ENCODE assay signal across 19 cellular contexts in the genomic region with DNA sequence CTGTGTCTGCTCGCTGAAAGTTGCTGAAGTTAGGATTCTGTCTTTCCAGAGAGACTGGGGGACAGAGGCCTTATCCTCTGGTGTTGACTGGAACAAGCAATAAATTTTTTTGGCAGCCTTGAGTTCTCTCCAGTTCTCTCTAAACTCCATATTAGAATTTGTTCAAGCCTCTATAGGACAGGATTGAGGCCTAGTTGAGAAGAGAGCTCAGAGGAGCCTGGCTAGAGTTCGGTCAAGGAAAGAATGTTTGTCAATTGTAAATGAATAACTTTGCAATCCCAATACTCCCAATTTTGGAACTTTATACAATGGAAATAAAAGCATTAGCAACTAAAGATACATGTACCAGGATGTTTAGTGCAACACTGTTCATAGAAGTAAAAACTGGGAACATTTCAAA. TPM values are rescaled to one million over a fixed set of nuclear protein-coding genes. Genes with fewer than 3 reads are reported as not detected.
A peak's percentile ranks its signal among the peaks of the same experiment; 100 is the strongest.
DNase-seq lines count a peak whose midpoint lies in the region; ATAC-seq, FAIRE-seq and TF ChIP-seq lines count a peak whose summit lies in the region.
"Had no signal": no experiment of that assay in that cellular context is flagged by ENCODE, and none has a peak within 500 bp of the region (broad histone marks: within the 10 kb centered on the region; RNA-seq: fewer than 3 reads in every experiment).

No MANE protein-coding gene starts in this region.

- H3K4me2 ChIP-seq in HepG2 (ENCODE audit: low read depth, low read length) = no peak overlapping the region
- H3K4me2 ChIP-seq: A549 had no signal

- in situ Hi-C loops in HepG2 (cut with HindIII; ENCODE audit: extremely low pct_ligation_motif_present, low pct_unique_long_range_greater_than_20kb) = no loop called here

- H3K9ac ChIP-seq in liver (ENCODE audit: low read depth in 1 of 2, low read length in 2 of 2) (no peak overlapping the region), HepG2 (ENCODE audit: insufficient read depth, low read depth, low read length) (no peak overlapping the region)

- POLR2A ChIA-PET in HepG2 (lab: Yijun Ruan, JAX) = no interaction called here

- WGBS in liver = 63% methylated on average over 2 of the region's 2 CpGs
- 26% methylated on average over 2 of the region's 2 CpGs for WGBS in HepG2 (ENCODE audit: low lambda C conversion rate)
- 52 to 72% (median 53%) methylated on average over 2 of the region's 2 CpGs for WGBS in psoas muscle, 3 donors

- TF ChIP-seq EP300 in HepG2 (IDR thresholded peaks at IDR 0.05; ENCODE audit: low read depth in 2 of 2, low read length in 2 of 2) (no peak), HepG2 (CRISPR knock-in tag; IDR thresholded peaks at IDR 0.05; ENCODE audit: borderline replicate concordance) (no peak)

- H3K36me3 ChIP-seq in liver (ENCODE audit: control insufficient read depth in 4 of 4, insufficient read depth in 3 of 4, low read depth in 1 of 4, low read length in 3 of 4) (no peaks in the 10 kb centered on the region), HepG2 (replicated peaks in 1 of 2; ENCODE audit: control insufficient read depth in 1 of 2, insufficient read depth in 2 of 2, low read length in 2 of 2) (no peaks in the 10 kb centered on the region), psoas muscle (ENCODE audit: insufficient read depth in 1 of 2, low read depth in 1 of 2) (no peaks in the 10 kb centered on the region)
- H3K36me3 ChIP-seq: BE2C had no signal

- ATAC-seq in HepG2 (no peak), left lobe of liver (peak; percentile 58), psoas muscle (peak in 3 of 4 donors; percentile 37 to 52 (median 37)), foreskin keratinocyte (no peak), HG03520 (IDR thresholded peaks at IDR 0.05; ENCODE audit: unreplicated experiment) (no peak)
- ATAC-seq: A549 had no signal

- H3K79me2 ChIP-seq in HepG2 (ENCODE audit: insufficient read depth, low read length) = no peaks in the 10 kb centered on the region

- TF ChIP-seq POLR2A in HepG2 (IDR thresholded peaks at IDR 0.05; ENCODE audit: insufficient read depth in 1 of 2, low read depth in 2 of 2, low read length in 2 of 2) = no peak

- no peak for TF ChIP-seq CTCF in liver (IDR thresholded peaks at IDR 0.05; ENCODE audit: low read depth, low read length, missing input control)
- no peak for TF ChIP-seq CTCF in HepG2 (CRISPR knock-in tag; IDR thresholded peaks at IDR 0.05)
- no peak for TF ChIP-seq CTCF in psoas muscle (IDR thresholded peaks at IDR 0.05)
- no peak for TF ChIP-seq CTCF in foreskin keratinocyte (conservative IDR thresholded peaks at IDR 0.05)

- no peaks in the 10 kb centered on the region for H4K20me1 ChIP-seq in HepG2 (ENCODE audit: insufficient read depth, low read length)

- intact Hi-C loops in HepG2 (cut with micrococcal nuclease; ENCODE audit: unreplicated experiment) (no loop called here), psoas muscle (cut with DNase I) (no loop called here)

- H3K4me3 ChIP-seq in liver (ENCODE audit: low read depth in 1 of 3, low read length in 3 of 3) (no peak overlapping the region), HepG2 (replicated peaks in 1 of 3; ENCODE audit: insufficient read depth in 1 of 3, low read depth in 2 of 3, low read length in 3 of 3) (no peak overlapping the region), psoas muscle (peak overlapping the region; percentile 64)
- H3K4me3 ChIP-seq: A549 had no signal

- H3K27ac ChIP-seq in liver (ENCODE audit: low read depth in 1 of 2, low read length in 2 of 2) (no peak overlapping the region), HepG2 (ENCODE audit: extremely low read length, insufficient read depth, low read length) (no peak overlapping the region), psoas muscle (peak overlapping the region; percentile 92), foreskin keratinocyte (no peak overlapping the region)
- H3K27ac ChIP-seq: A549, C4-2B had no signal

- H3K4me1 ChIP-seq in liver (ENCODE audit: control insufficient read depth in 4 of 4, insufficient read depth in 4 of 4, low read length in 3 of 4) (peaks cover 1 to 16% (median 9%) of the 10 kb centered on the region in 4 donors), HepG2 (ENCODE audit: insufficient read depth, low read length) (no peaks in the 10 kb centered on the region), psoas muscle (peaks cover 11% of the 10 kb centered on the region), foreskin keratinocyte (no peaks in the 10 kb centered on the region)
- H3K4me1 ChIP-seq: BE2C had no signal

- no peak for DNase-seq in HepG2 (ENCODE audit: low spot score)
- no peak for DNase-seq in left lobe of liver (ENCODE audit: low spot score)
- no peak for DNase-seq in psoas muscle
- DNase-seq in foreskin keratinocyte = no peak
- DNase-seq: BE2C; CD4-positive, alpha-beta memory T cell; COR-L47; DMS153; DMS79 treated with DMSO at 0.1 percent for 48 hours; EL; GOT3; H9 had no signal

- no peaks in the 10 kb centered on the region for H3K27me3 ChIP-seq in liver (ENCODE audit: control insufficient read depth in 4 of 4, insufficient read depth in 4 of 4, low read length in 3 of 4)
- H3K27me3 ChIP-seq in HepG2 (ENCODE audit: control insufficient read depth in 1 of 2, insufficient read depth in 2 of 2, low read length in 2 of 2) = no peaks in the 10 kb centered on the region
- H3K27me3 ChIP-seq in psoas muscle (ENCODE audit: insufficient read depth in 3 of 3, low read length in 2 of 3) = no peaks in the 10 kb centered on the region
- H3K27me3 ChIP-seq in foreskin keratinocyte = no peaks in the 10 kb centered on the region

- H3K9me3 ChIP-seq in liver (ENCODE audit: control insufficient read depth in 4 of 4, low read length in 3 of 4) (no peaks in the 10 kb centered on the region), HepG2 (ENCODE audit: low read length) (no peaks in the 10 kb centered on the region), psoas muscle (no peaks in the 10 kb centered on the region)
- H3K9me3 ChIP-seq: A549, BE2C had no signal

- no peak for FAIRE-seq in HepG2 (lab: Jason Lieb, UNC)
- FAIRE-seq: A549, D721Med, G401.6, GM12891 had no signal

- BruUV-seq in HepG2 (replicated peaks; lab: Mats Ljungman, UMichigan) = no TSS peak

- no peak overlapping the region for H2AFZ ChIP-seq in HepG2 (ENCODE audit: low read length)

- CTCF ChIA-PET in HepG2 (lab: Yijun Ruan, JAX; ENCODE audit: low intra/inter-chr PET ratio, low total read pairs) = no interaction called here

- no peak for TF ChIP-seq RAD21 in liver (IDR thresholded peaks at IDR 0.05)
- no peak for TF ChIP-seq RAD21 in HepG2 (CRISPR knock-in tag; IDR thresholded peaks at IDR 0.05)

TF ChIP-seq in liver, 16 proteins besides CTCF, POLR2A, EP300 and RAD21 (continues in another document):
- TF ChIP-seq JUND (IDR thresholded peaks at IDR 0.05) = no peak
- TF ChIP-seq FOXA1 (IDR thresholded peaks at IDR 0.05) = no peak

TF ChIP-seq in HepG2, 621 proteins besides CTCF, POLR2A, EP300 and RAD21 (continues in another document):
- TF ChIP-seq, protein P1, sequence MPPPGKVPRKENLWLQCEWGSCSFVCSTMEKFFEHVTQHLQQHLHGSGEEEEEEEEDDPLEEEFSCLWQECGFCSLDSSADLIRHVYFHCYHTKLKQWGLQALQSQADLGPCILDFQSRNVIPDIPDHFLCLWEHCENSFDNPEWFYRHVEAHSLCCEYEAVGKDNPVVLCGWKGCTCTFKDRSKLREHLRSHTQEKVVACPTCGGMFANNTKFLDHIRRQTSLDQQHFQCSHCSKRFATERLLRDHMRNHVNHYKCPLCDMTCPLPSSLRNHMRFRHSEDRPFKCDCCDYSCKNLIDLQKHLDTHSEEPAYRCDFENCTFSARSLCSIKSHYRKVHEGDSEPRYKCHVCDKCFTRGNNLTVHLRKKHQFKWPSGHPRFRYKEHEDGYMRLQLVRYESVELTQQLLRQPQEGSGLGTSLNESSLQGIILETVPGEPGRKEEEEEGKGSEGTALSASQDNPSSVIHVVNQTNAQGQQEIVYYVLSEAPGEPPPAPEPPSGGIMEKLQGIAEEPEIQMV (CRISPR knock-in tag; IDR thresholded peaks at IDR 0.05; ENCODE audit: low read depth) = no peak
- TF ChIP-seq, protein P2, sequence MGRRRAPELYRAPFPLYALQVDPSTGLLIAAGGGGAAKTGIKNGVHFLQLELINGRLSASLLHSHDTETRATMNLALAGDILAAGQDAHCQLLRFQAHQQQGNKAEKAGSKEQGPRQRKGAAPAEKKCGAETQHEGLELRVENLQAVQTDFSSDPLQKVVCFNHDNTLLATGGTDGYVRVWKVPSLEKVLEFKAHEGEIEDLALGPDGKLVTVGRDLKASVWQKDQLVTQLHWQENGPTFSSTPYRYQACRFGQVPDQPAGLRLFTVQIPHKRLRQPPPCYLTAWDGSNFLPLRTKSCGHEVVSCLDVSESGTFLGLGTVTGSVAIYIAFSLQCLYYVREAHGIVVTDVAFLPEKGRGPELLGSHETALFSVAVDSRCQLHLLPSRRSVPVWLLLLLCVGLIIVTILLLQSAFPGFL (CRISPR knock-in tag; IDR thresholded peaks at IDR 0.05) = no peak

RNA-seq across cellular contexts. Expression of a gene that starts 16.7 kb away (rescaled TPM):
- total RNA-seq in liver (1 to 10 TPM; 8.7 to 9.9 TPM), HepG2 (2016; rRNA removed; fragmentation: Illumina TruSeq; extraction: Trizol) (not detected in 2 replicates), left lobe of liver (3.8 TPM), psoas muscle (10 to 100 TPM; 13.0 to 24.9 (median 19.9) TPM), foreskin keratinocyte (0.25 and 0.61 TPM in 2 replicates)
- polyA plus RNA-seq in liver (1 to 10 TPM; 1.8 to 5.3 TPM), HepG2 (2011; rRNA removed) (0.01 and 0.27 TPM in 2 replicates), psoas muscle (1 to 10 TPM; 3.4 to 9.3 (median 5.4) TPM), foreskin keratinocyte (0.19 and 0.22 TPM in 2 replicates)
- not detected in 2 replicates for total RNA-seq in HepG2 (2016; cell fraction: cytosol; rRNA removed; fragmentation: Illumina TruSeq; extraction: Trizol; ENCODE audit: low read depth)
- 0.02 TPM in 1 of 2 replicates, not detected in the other for total RNA-seq in HepG2 (2016; cell fraction: insoluble cytoplasmic fraction; rRNA removed; fragmentation: Illumina TruSeq; extraction: Trizol)
- total RNA-seq in HepG2 (2016; cell fraction: membrane; rRNA removed; fragmentation: Illumina TruSeq; extraction: Trizol) = not detected in 2 replicates
- not detected in 2 replicates for total RNA-seq in HepG2 (2016; cell fraction: nucleus; rRNA removed; fragmentation: Illumina TruSeq; extraction: Trizol)
- polyA plus RNA-seq in HepG2 (2011; cell fraction: cytosol; rRNA removed) = 0.08 TPM in 1 of 2 replicates, not detected in the other
- polyA plus RNA-seq in HepG2 (2011; cell fraction: nucleus; rRNA removed) = not detected in 2 replicates
- not detected in 2 replicates for polyA plus RNA-seq in HepG2 (2012)
- polyA plus RNA-seq in HepG2 (2016; cell fraction: cytosol; fragmentation: Illumina TruSeq; extraction: Trizol; ENCODE audit: low read depth) = not detected in 2 replicates
- polyA plus RNA-seq in HepG2 (2016; cell fraction: insoluble cytoplasmic fraction; fragmentation: Illumina TruSeq; extraction: Trizol; ENCODE audit: low read depth) = not detected in 2 replicates
- polyA plus RNA-seq in HepG2 (2016; cell fraction: membrane; fragmentation: Illumina TruSeq; extraction: Trizol; ENCODE audit: low read depth) = not detected in 2 replicates
- polyA plus RNA-seq in HepG2 (2016; cell fraction: nucleus; fragmentation: Illumina TruSeq; extraction: Trizol; ENCODE audit: insufficient read depth, low read depth) = not detected in 2 replicates
- not detected in 2 replicates for polyA minus RNA-seq in HepG2 (2011; rRNA and poly(A)+ RNA removed; ENCODE audit: low replicate concordance)
- polyA minus RNA-seq in HepG2 (2011; cell fraction: cytosol; rRNA and poly(A)+ RNA removed) = not detected in 2 replicates
- polyA minus RNA-seq in HepG2 (2011; cell fraction: nucleus; rRNA and poly(A)+ RNA removed) = not detected in 2 replicates
- total RNA-seq: H9 had no signal

Comparison
In these comparisons a context has a peak if more than half of its experiments do, and no peak if none do; other contexts are left out.
1. ATAC-seq: peak in left lobe of liver (single experiment) and psoas muscle (3 of 4); none in HepG2 (single experiment), foreskin keratinocyte (single experiment) and HG03520 (single experiment).